In genomic region chr5:73899055-73899454, GRCh38 we compare ENCODE assay signal across 11 cellular contexts.
DNase-seq lines count a peak whose midpoint lies in the region; ATAC-seq and TF ChIP-seq lines count a peak whose summit lies in the region.
"Had no signal": no experiment of that assay in that cellular context is flagged by ENCODE, and none has a peak within 500 bp of the region (broad histone marks: within the 10 kb centered on the region; RNA-seq: fewer than 3 reads in every experiment).

No MANE protein-coding gene starts in this region.

- POLR2A ChIA-PET in GM10248 (lab: Yijun Ruan, JAX), result no interaction called here
- POLR2A ChIA-PET in RWPE1 (lab: Yijun Ruan, JAX; ENCODE audit: low non-redundant PET), result no interaction called here

- H3K27ac ChIP-seq in RWPE1, result no peak overlapping the region
- H3K27ac ChIP-seq: HL-60 had no signal

- ATAC-seq in GM18907 (IDR thresholded peaks at IDR 0.05; ENCODE audit: unreplicated experiment) (peak; percentile 89), HG02884 (IDR thresholded peaks at IDR 0.05; ENCODE audit: unreplicated experiment) (peak; percentile 84)

- CTCF ChIA-PET in GM10248 (lab: Yijun Ruan, JAX), result interaction anchor here (1.3 to 1.9 kb wide), 2 partner anchors 28 to 750 kb away, joined by 3 to 8 read pairs; no protein-coding TSS in a partner anchor
- CTCF ChIA-PET in RWPE1 (lab: Yijun Ruan, JAX), result interaction anchor here (0.6 kb wide), 2 partner anchors 1118 to 1323 kb away, joined by 3 read pairs; no protein-coding TSS in a partner anchor

- DNase-seq in GM10248 (ENCODE audit: extremely low spot score) (peak; percentile 70), SK-MEL-5 (ENCODE audit: low read depth, low spot score) (peak; percentile 88), DMS 273 (lab: John Stamatoyannopoulos, UW; ENCODE audit: unreplicated experiment) (no peak), iPS-NIHi11 (ENCODE audit: low spot score) (no peak), H4 (ENCODE audit: low spot score) (no peak), RWPE1 (ENCODE audit: low spot score) (no peak)
- DNase-seq: dermis blood vessel endothelial cell, islet precursor cell had no signal

- in situ Hi-C loops in SK-MEL-5 (cut with HindIII; ENCODE audit: low pct_unique_long_range_greater_than_20kb, low sequenced_read_pairs), result no loop called here

- TF ChIP-seq CTCF in GM10248 (IDR thresholded peaks at IDR 0.05; ENCODE audit: control extremely low read depth, extremely low read depth, low read depth, missing control alignments), result no peak
- TF ChIP-seq CTCF in RWPE1 (conservative IDR thresholded peaks at IDR 0.05; ENCODE audit: low read depth), result no peak

Comparison
In these comparisons a context has a peak if more than half of its experiments do, and no peak if none do; other contexts are left out.
1. DNase-seq: peak in GM10248 (single experiment) and SK-MEL-5 (single experiment); none in DMS 273 (single experiment), iPS-NIHi11 (single experiment), H4 (single experiment) and RWPE1 (single experiment).